In genomic region chr9:18973348-18973747, GRCh38 we compare ENCODE assay signal across 26 cellular contexts. TPM values are rescaled to one million over a fixed set of nuclear protein-coding genes. Genes with fewer than 3 reads are reported as not detected.
"Had no signal": no experiment of that assay in that cellular context is flagged by ENCODE, and none has a peak within 500 bp of the region (broad histone marks: within the 10 kb centered on the region; RNA-seq: fewer than 3 reads in every experiment).

No MANE protein-coding gene starts in this region.

- H3K36me3 ChIP-seq: stomach, suprapubic skin, thoracic aorta, thyroid gland, tibial artery, tibial nerve, transverse colon, upper lobe of left lung, upper lobe of right lung, uterus, vagina had no signal

- FAIRE-seq: urothelium cell line had no signal

- H3K4me1 ChIP-seq: thyroid gland, upper lobe of left lung, upper lobe of right lung, uterus had no signal

- H3K9me3 ChIP-seq: stomach, suprapubic skin, testis, thoracic aorta, thyroid gland, tibial artery, tibial nerve, transverse colon, upper lobe of left lung, upper lobe of right lung, uterus, vagina had no signal

- H3K27me3 ChIP-seq: stomach, suprapubic skin, testis, thyroid gland, tibial artery, tibial nerve, transverse colon, upper lobe of left lung, upper lobe of right lung, uterus, vagina had no signal

- DNase-seq: stimulated activated CD4-positive, alpha-beta T cell treated with anti-CD3 and anti-CD28 coated beads, Interleukin-2, amount 100 ng/mL, for 48 hours; stimulated activated CD4-positive, alpha-beta T cell treated with anti-CD3 and anti-CD28 coated beads, Interleukin-4, amount 100 ng/mL, for 1 hour; stimulated activated CD4-positive, alpha-beta T cell treated with anti-CD3 and anti-CD28 coated beads, Interleukin-4, amount 100 ng/mL, for 24 hours; stimulated activated CD4-positive, alpha-beta T cell treated with anti-CD3 and anti-CD28 coated beads, Interleukin-4, amount 100 ng/mL, for 4 hours; stimulated activated CD8-positive, alpha-beta memory T cell treated with anti-CD3 and anti-CD28 coated beads, Interleukin-4, amount 100 ng/mL, for 48 hours; stimulated activated naive B cell treated with anti-CD40 and anti-IgM and Interleukin-4, amounts not matched to agents 10 μg/mL and 1 μg/mL and 100 μg/mL, for 72 hours; stimulated activated naive CD4-positive, alpha-beta T cell; stimulated activated naive CD4-positive, alpha-beta T cell treated with Interleukin-2 at 50 U/mL for 16 hours; stimulated activated naive CD8-positive, alpha-beta T cell treated with anti-CD3 and anti-CD28 coated beads, Interleukin-15, amount 100 ng/mL, for 72 hours; stimulated activated naive CD8-positive, alpha-beta T cell treated with anti-CD3 and anti-CD28 coated beads, Interleukin-15, Interleukin-2, amounts not matched to agents 100 U/mL and 50 U/mL, for 24 hours; stomach; substantia nigra; testis; thyroid gland; tibial artery; transverse colon; upper lobe of left lung; upper lobe of right lung; uterus had no signal

- ATAC-seq: stimulated activated effector memory CD8-positive, alpha-beta T cell treated with anti-CD3 and anti-CD28 coated beads, Interleukin-12 subunit alpha, Interleukin-12 subunit beta, amount 100 ng/mL, for 72 hours; stimulated activated memory B cell treated with anti-CD40 and anti-IgM and Interleukin-4, amounts not matched to agents 10 μg/mL and 1 μg/mL and 100 μg/mL, for 72 hours; stimulated activated naive B cell treated with anti-CD40 and anti-IgM and Interleukin-4, amounts not matched to agents 10 μg/mL and 1 μg/mL and 100 μg/mL, for 72 hours; stimulated activated naive CD8-positive, alpha-beta T cell treated with anti-CD3 and anti-CD28 coated beads, Interleukin-15, amount 100 ng/mL, for 72 hours; stimulated activated naive CD8-positive, alpha-beta T cell treated with anti-CD3 and anti-CD28 coated beads, Interleukin-15, Interleukin-2, amounts not matched to agents 100 U/mL and 50 U/mL, for 24 hours; upper lobe of right lung had no signal

- H3K27ac ChIP-seq: stomach, suprapubic skin, testis, thoracic aorta, thyroid gland, tibial artery, tibial nerve, transverse colon, upper lobe of left lung, upper lobe of right lung, uterus, vagina had no signal

- H3K4me3 ChIP-seq: stomach, suprapubic skin, testis, thoracic aorta, thyroid gland, tibial artery, tibial nerve, transverse colon, upper lobe of left lung, upper lobe of right lung, uterus, vagina had no signal

RNA-seq across cellular contexts. Expression of gene SAXO1, which starts 59.7 kb away (rescaled TPM):
- total RNA-seq: vagina had no signal
